ENCODE assay signal across 27 cellular contexts in genomic region chr2:232888839-232889529, GRCh38. TPM values are rescaled to one million over a fixed set of nuclear protein-coding genes. Genes with fewer than 3 reads are reported as not detected.
DNase-seq lines count a peak whose midpoint lies in the region; FAIRE-seq and TF ChIP-seq lines count a peak whose summit lies in the region.
"Had no signal": no experiment of that assay in that cellular context is flagged by ENCODE, and none has a peak within 500 bp of the region (broad histone marks: within the 10 kb centered on the region; RNA-seq: fewer than 3 reads in every experiment).

No MANE protein-coding gene starts in this region.

- no peak overlapping the region for H3K23ac ChIP-seq in trophoblast cell (ENCODE audit: low read length)

- H3K4me1 ChIP-seq in trophoblast cell (ENCODE audit: control insufficient read depth in 1 of 2, insufficient read depth in 2 of 2, low read length in 2 of 2) = peaks cover 8% of the 10 kb centered on the region in 2 experiments
- H3K4me1 ChIP-seq: prostate gland had no signal

- no peak overlapping the region for H3K4ac ChIP-seq in trophoblast cell (ENCODE audit: low read depth, low read length)

- no peak overlapping the region for H2AFZ ChIP-seq in trophoblast cell (ENCODE audit: insufficient read depth, low read length, poor library complexity)

- peak; percentile 1 for DNase-seq in activated CD4-positive, alpha-beta T cell treated with anti-CD3 and anti-CD28 coated beads for 48 hours
- DNase-seq in activated CD4-positive, alpha-beta T cell treated with anti-CD3 and anti-CD28 coated beads for 1 hour = no peak
- DNase-seq in GM12892 (ENCODE audit: insufficient read length) (peak; percentile 6), ecto neural progenitor cell (ENCODE audit: low spot score) (peak; percentile 34), trophoblast cell (no peak), cerebellum (ENCODE audit: low spot score) (no peak), NCI-H446 treated with DMSO at 0.1 percent for 48 hours (lab: John Stamatoyannopoulos, UW) (no peak), NCI-H82 treated with DMSO at 0.1 percent for 48 hours (lab: John Stamatoyannopoulos, UW; ENCODE audit: unreplicated experiment) (no peak)
- DNase-seq: 8988T; activated CD4-positive, alpha-beta T cell treated with anti-CD3 and anti-CD28 coated beads for 4 hours; anterior cingulate cortex; C1 segment of cervical spinal cord; COR-L47; cortex of kidney; effector memory CD8-positive, alpha-beta T cell; HCEC 1CT; NCI-H1417 treated with DMSO at 0.1 percent for 48 hours; NCI-H2081; NCI-H69; stimulated activated CD4-positive, alpha-beta T cell treated with anti-CD3 and anti-CD28 coated beads, Interleukin-4, amount 100 ng/mL, for 24 hours; T-helper 9 cell had no signal

- peak overlapping the region; percentile 45 for H3K4me3 ChIP-seq in trophoblast cell (ENCODE audit: low read depth, low read length)
- H3K4me3 ChIP-seq: GM12878, left ventricle myocardium inferior, prostate gland, SJSA1, upper lobe of left lung had no signal

- peaks cover 8% of the 10 kb centered on the region for H3K9me3 ChIP-seq in trophoblast cell (ENCODE audit: insufficient read depth, low read depth, low read length)
- H3K9me3 ChIP-seq: left ventricle myocardium inferior, prostate gland, SJSA1, upper lobe of left lung had no signal

- no peak overlapping the region for H4K8ac ChIP-seq in trophoblast cell (ENCODE audit: low read depth, low read length)

- FAIRE-seq in GM12892 (lab: Jason Lieb, UNC) = no peak
- FAIRE-seq: GM12878, RCC 7860 had no signal

- H3K27me3 ChIP-seq in trophoblast cell (ENCODE audit: insufficient read depth, low read length) = no peaks in the 10 kb centered on the region
- H3K27me3 ChIP-seq: SJSA1, upper lobe of left lung had no signal

- no peak for TF ChIP-seq POLR2A in GM12892 (IDR thresholded peaks at IDR 0.05; ENCODE audit: low read depth, low read length)

- H2AK5ac ChIP-seq in trophoblast cell (ENCODE audit: low read length) = no peak overlapping the region

- no peak overlapping the region for H2BK12ac ChIP-seq in trophoblast cell (ENCODE audit: low read length)

- H3K4me2 ChIP-seq in trophoblast cell (ENCODE audit: low read length) = no peak overlapping the region

- no peak overlapping the region for H4K12ac ChIP-seq in trophoblast cell (ENCODE audit: low read depth, low read length)

- H3K9ac ChIP-seq in trophoblast cell (ENCODE audit: low read length) = no peak overlapping the region

- no peak overlapping the region for H3K27ac ChIP-seq in trophoblast cell (ENCODE audit: low read depth, low read length)
- H3K27ac ChIP-seq: left ventricle myocardium inferior, prostate gland, SJSA1, upper lobe of left lung had no signal

- H3K14ac ChIP-seq in trophoblast cell (ENCODE audit: low read length) = no peak overlapping the region

- H3K79me1 ChIP-seq in trophoblast cell (ENCODE audit: low read length) = no peaks in the 10 kb centered on the region

- no peak overlapping the region for H2BK120ac ChIP-seq in trophoblast cell (ENCODE audit: insufficient read depth, low read length, poor library complexity)

- H3K18ac ChIP-seq in trophoblast cell (ENCODE audit: low read length) = no peak overlapping the region

- H3K36me3 ChIP-seq in trophoblast cell (ENCODE audit: control insufficient read depth in 1 of 2, insufficient read depth in 2 of 2, low read length in 2 of 2) = no peaks in the 10 kb centered on the region
- H3K36me3 ChIP-seq: left ventricle myocardium inferior, prostate gland, SJSA1, upper lobe of left lung had no signal

- no CpG with 5 or more reads among the region's 14 CpGs for WGBS in trophoblast cell (ENCODE audit: extremely low coverage, insufficient coverage, insufficient read length)

- H3K79me2 ChIP-seq in trophoblast cell (ENCODE audit: control insufficient read depth, insufficient read depth, low read length, poor library complexity) = no peaks in the 10 kb centered on the region

- H2BK5ac ChIP-seq in trophoblast cell (ENCODE audit: low read depth, low read length, poor library complexity) = no peak overlapping the region

- H4K91ac ChIP-seq in trophoblast cell (ENCODE audit: low read depth, low read length) = no peak overlapping the region

RNA-seq across cellular contexts. Expression of gene SNORC, which starts 18.9 kb away (rescaled TPM):
- not detected for polyA plus RNA-seq in GM12892 (2012; ENCODE audit: missing spikeins)
- 2.8 and 3.2 TPM in 2 replicates for polyA plus RNA-seq in trophoblast cell (2013)
- 4.2 TPM for total RNA-seq in cerebellum

Comparison
In these comparisons a context has a peak if more than half of its experiments do, and no peak if none do; other contexts are left out.
1. DNase-seq: peak in activated CD4-positive, alpha-beta T cell treated with anti-CD3 and anti-CD28 coated beads for 48 hours (single experiment), GM12892 (single experiment) and ecto neural progenitor cell (single experiment); none in activated CD4-positive, alpha-beta T cell treated with anti-CD3 and anti-CD28 coated beads for 1 hour (single experiment), trophoblast cell (0 of 2), cerebellum (single experiment), NCI-H446 treated with DMSO at 0.1 percent for 48 hours (single experiment) and NCI-H82 treated with DMSO at 0.1 percent for 48 hours (single experiment).